1 cellular context compared by ENCODE assay signal in the genomic region with DNA sequence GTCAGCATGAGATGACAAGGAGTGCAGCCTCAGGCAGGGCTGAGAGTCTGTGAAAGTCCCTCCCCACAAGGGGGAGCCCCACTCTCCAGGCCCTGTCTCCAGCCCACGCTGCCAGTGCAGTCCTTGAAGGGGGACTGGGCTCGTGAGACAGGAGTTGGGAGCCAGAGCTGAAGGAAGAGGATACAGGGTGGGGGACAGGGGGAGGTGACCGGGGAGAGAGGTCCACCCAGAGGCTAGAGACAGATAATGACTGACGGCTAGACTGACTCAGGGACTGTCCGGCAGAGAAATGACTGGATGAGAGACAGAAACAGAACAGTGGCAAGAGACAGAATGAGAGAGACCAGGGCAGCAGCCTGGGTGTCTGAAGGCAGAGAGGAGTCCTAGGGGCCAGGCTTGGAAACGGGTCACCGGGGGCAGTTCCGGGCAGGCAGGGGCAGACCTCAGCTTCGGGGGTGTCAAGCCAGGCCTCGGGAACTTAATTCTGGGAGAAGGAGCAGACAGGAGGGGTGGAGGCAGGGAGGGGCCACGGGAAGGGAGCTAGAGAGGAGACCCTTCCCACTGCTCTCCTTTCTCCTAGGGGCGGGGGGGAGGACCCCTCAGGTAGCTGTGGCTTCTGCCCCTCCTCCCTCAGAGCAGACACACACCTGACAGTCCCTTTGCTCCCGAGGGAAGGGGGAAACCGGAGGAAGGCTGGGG.
TF ChIP-seq lines count a peak whose summit lies in the region.

No MANE protein-coding gene starts in this region.

TF ChIP-seq in HEK293, 187 proteins besides CTCF, POLR2A, EP300 and RAD21 (continued from another document):
- TF ChIP-seq, protein P1, sequence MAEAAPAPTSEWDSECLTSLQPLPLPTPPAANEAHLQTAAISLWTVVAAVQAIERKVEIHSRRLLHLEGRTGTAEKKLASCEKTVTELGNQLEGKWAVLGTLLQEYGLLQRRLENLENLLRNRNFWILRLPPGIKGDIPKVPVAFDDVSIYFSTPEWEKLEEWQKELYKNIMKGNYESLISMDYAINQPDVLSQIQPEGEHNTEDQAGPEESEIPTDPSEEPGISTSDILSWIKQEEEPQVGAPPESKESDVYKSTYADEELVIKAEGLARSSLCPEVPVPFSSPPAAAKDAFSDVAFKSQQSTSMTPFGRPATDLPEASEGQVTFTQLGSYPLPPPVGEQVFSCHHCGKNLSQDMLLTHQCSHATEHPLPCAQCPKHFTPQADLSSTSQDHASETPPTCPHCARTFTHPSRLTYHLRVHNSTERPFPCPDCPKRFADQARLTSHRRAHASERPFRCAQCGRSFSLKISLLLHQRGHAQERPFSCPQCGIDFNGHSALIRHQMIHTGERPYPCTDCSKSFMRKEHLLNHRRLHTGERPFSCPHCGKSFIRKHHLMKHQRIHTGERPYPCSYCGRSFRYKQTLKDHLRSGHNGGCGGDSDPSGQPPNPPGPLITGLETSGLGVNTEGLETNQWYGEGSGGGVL (tag by site-specific recombination; IDR thresholded peaks at IDR 0.05), result peak; percentile 70
- TF ChIP-seq, protein P2, sequence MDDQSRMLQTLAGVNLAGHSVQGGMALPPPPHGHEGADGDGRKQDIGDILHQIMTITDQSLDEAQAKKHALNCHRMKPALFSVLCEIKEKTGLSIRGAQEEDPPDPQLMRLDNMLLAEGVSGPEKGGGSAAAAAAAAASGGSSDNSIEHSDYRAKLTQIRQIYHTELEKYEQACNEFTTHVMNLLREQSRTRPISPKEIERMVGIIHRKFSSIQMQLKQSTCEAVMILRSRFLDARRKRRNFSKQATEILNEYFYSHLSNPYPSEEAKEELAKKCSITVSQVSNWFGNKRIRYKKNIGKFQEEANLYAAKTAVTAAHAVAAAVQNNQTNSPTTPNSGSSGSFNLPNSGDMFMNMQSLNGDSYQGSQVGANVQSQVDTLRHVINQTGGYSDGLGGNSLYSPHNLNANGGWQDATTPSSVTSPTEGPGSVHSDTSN (CRISPR knock-in tag; IDR thresholded peaks at IDR 0.05), result no peak
- TF ChIP-seq SP2 (tag by site-specific recombination; IDR thresholded peaks at IDR 0.05), result peak; percentile 42
- TF ChIP-seq, protein P3, sequence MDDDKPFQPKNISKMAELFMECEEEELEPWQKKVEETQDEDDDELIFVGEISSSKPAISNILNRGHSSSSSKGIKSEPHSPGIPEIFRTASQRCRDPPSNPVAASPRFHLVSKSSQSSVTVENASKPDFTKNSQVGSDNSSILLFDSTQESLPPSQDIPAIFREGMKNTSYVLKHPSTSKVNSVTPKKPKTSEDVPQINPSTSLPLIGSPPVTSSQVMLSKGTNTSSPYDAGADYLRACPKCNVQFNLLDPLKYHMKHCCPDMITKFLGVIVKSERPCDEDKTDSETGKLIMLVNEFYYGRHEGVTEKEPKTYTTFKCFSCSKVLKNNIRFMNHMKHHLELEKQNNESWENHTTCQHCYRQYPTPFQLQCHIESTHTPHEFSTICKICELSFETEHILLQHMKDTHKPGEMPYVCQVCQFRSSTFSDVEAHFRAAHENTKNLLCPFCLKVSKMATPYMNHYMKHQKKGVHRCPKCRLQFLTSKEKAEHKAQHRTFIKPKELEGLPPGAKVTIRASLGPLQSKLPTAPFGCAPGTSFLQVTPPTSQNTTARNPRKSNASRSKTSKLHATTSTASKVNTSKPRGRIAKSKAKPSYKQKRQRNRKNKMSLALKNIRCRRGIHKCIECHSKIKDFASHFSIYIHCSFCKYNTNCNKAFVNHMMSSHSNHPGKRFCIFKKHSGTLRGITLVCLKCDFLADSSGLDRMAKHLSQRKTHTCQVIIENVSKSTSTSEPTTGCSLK (tag by site-specific recombination; IDR thresholded peaks at IDR 0.05), result no peak
- TF ChIP-seq SP7 (tag by site-specific recombination; IDR thresholded peaks at IDR 0.05), result peak; percentile 31
- TF ChIP-seq, protein P4, sequence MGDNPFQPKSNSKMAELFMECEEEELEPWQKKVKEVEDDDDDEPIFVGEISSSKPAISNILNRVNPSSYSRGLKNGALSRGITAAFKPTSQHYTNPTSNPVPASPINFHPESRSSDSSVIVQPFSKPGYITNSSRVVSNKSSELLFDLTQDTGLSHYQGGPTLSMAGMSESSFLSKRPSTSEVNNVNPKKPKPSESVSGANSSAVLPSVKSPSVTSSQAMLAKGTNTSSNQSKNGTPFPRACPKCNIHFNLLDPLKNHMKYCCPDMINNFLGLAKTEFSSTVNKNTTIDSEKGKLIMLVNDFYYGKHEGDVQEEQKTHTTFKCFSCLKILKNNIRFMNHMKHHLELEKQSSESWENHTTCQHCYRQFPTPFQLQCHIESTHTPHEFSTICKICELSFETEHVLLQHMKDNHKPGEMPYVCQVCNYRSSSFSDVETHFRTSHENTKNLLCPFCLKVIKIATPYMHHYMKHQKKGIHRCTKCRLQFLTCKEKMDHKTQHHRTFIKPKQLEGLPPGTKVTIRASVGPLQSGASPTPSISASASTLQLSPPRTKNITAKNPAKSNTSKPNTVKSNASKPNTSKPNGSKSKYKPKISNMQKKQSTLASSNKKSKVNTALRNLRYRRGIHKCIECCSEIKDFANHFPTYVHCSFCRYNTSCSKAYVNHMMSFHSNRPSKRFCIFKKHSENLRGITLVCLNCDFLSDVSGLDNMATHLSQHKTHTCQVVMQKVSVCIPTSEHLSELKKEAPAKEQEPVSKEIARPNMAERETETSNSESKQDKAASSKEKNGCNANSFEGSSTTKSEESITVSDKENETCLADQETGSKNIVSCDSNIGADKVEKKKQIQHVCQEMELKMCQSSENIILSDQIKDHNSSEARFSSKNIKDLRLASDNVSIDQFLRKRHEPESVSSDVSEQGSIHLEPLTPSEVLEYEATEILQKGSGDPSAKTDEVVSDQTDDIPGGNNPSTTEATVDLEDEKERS (tag by site-specific recombination; IDR thresholded peaks at IDR 0.05), result no peak
- TF ChIP-seq ZNF610 (tag by site-specific recombination; IDR thresholded peaks at IDR 0.05; ENCODE audit: borderline replicate concordance), result no peak
- no peak for TF ChIP-seq KLF8 (tag by site-specific recombination; IDR thresholded peaks at IDR 0.05)
